ENCODE assay signal across 1 cellular context in genomic region chr3:112134335-112135124, GRCh38.
A peak's percentile ranks its signal among the peaks of the same experiment; 100 is the strongest.
TF ChIP-seq lines count a peak whose summit lies in the region.

No MANE protein-coding gene starts in this region.

TF ChIP-seq in GM12878, 131 proteins besides CTCF, POLR2A, EP300 and RAD21 (continues in another document):
- TF ChIP-seq NR2F1 (conservative IDR thresholded peaks at IDR 0.05) (peak; percentile 79), BHLHE40 (IDR thresholded peaks at IDR 0.05; ENCODE audit: borderline replicate concordance in 1 of 2, low read depth in 2 of 2, low read length in 1 of 2) (peak in 1 of 2 experiments; percentile 29; a peak in 1 of 4 replicates), MLLT1 (IDR thresholded peaks at IDR 0.05) (peak; percentile 90), POLR2AphosphoS5 (IDR thresholded peaks at IDR 0.05; ENCODE audit: low read length) (peak; percentile 17), ZNF592 (IDR thresholded peaks at IDR 0.05) (peak; percentile 15; the same call in 1 of the 2 replicates), TAF1 (IDR thresholded peaks at IDR 0.05; ENCODE audit: borderline replicate concordance, low read depth, low read length) (no peak), JUNB (IDR thresholded peaks at IDR 0.05) (no peak; the same call in 1 of the 2 replicates), TCF12 (IDR thresholded peaks at IDR 0.05; ENCODE audit: low read depth, low read length) (peak; percentile 19; the same call in 1 of the 2 replicates), ZBTB40 (IDR thresholded peaks at IDR 0.05; ENCODE audit: borderline replicate concordance) (no peak), BCL11A (IDR thresholded peaks at IDR 0.05; ENCODE audit: low read depth, low read length) (no peak), IKZF1 (conservative IDR thresholded peaks at IDR 0.05) (peak; percentile 59; the same call in 1 of the 2 replicates), ZNF687 (IDR thresholded peaks at IDR 0.05) (peak; percentile 81), ATF2 (IDR thresholded peaks at IDR 0.05; ENCODE audit: low read length) (no peak), BCL3 (IDR thresholded peaks at IDR 0.05; ENCODE audit: borderline replicate concordance, insufficient read depth, low read depth, low read length, poor library complexity, severe bottlenecking) (peak; percentile 41), IKZF2 (IDR thresholded peaks at IDR 0.05) (peak; percentile 76 to 81; a peak in 3 of 4 replicates), NFYA (IDR thresholded peaks at IDR 0.05; ENCODE audit: borderline replicate concordance, low read depth, low read length) (no peak), CUX1 (IDR thresholded peaks at IDR 0.05; ENCODE audit: insufficient replicate concordance, low read depth, low read length) (peak; percentile 52), CREB1 (IDR thresholded peaks at IDR 0.05; ENCODE audit: low read depth) (no peak), RUNX3 (IDR thresholded peaks at IDR 0.05; ENCODE audit: low read length) (no peak), CREM (IDR thresholded peaks at IDR 0.05; ENCODE audit: low read depth) (no peak), RAD51 (IDR thresholded peaks at IDR 0.05) (peak; percentile 58), MEF2A (IDR thresholded peaks at IDR 0.05; ENCODE audit: insufficient read depth, low read depth, low read length) (0 out of 2 replicates have a peak, but pooled peaks have one; percentile 41), NBN (IDR thresholded peaks at IDR 0.05) (0 out of 2 replicates have a peak, but pooled peaks have one; percentile 16), MEF2B (IDR thresholded peaks at IDR 0.05; ENCODE audit: partially characterized antibody, poor library complexity, severe bottlenecking) (peak; percentile 40), MTA2 (IDR thresholded peaks at IDR 0.05; ENCODE audit: low read depth) (peak; percentile 60), BACH1 (IDR thresholded peaks at IDR 0.05; ENCODE audit: borderline replicate concordance) (0 out of 2 replicates have a peak, but pooled peaks have one; percentile 5), PAX5 (IDR thresholded peaks at IDR 0.05; ENCODE audit: borderline replicate concordance, low read depth, low read length) (peak; percentile 38; the same call in 1 of the 2 replicates)
